ENCODE assay signal across 10 cellular contexts in genomic region chr12:109946913-109947312, GRCh38. TPM values are rescaled to one million over a fixed set of nuclear protein-coding genes. Genes with fewer than 3 reads are reported as not detected.
DNase-seq lines count a peak whose midpoint lies in the region; ATAC-seq and TF ChIP-seq lines count a peak whose summit lies in the region.
"Had no signal": no experiment of that assay in that cellular context is flagged by ENCODE, and none has a peak within 500 bp of the region (broad histone marks: within the 10 kb centered on the region; RNA-seq: fewer than 3 reads in every experiment).

No MANE protein-coding gene starts in this region.

- no peak overlapping the region for H3K4me3 ChIP-seq in CD8-positive, alpha-beta T cell (ENCODE audit: low read depth, low read length)
- H3K4me3 ChIP-seq: adrenal gland had no signal

- H3K27ac Mint-ChIP-seq in CD8-positive, alpha-beta T cell, result peak overlapping the region; percentile 85
- H3K27ac Mint-ChIP-seq in activated CD4-positive, alpha-beta memory T cell treated with anti-CD3 and anti-CD28 coated beads for 36 hours, result no peak overlapping the region
- peak overlapping the region; percentile 91 for H3K27ac Mint-ChIP-seq in progenitor cell of endocrine pancreas

- H3K27me3 ChIP-seq in CD8-positive, alpha-beta T cell (ENCODE audit: insufficient read depth, low read length), result no peaks in the 10 kb centered on the region
- H3K27me3 ChIP-seq: adrenal gland had no signal

- H3K9me3 ChIP-seq in CD8-positive, alpha-beta T cell (ENCODE audit: low read length), result no peaks in the 10 kb centered on the region
- H3K9me3 ChIP-seq: adrenal gland had no signal

- DNase-seq in CD8-positive, alpha-beta T cell, result no peak
- peak; percentile 6 for DNase-seq in activated CD4-positive, alpha-beta memory T cell treated with anti-CD3 and anti-CD28 coated beads for 36 hours
- DNase-seq in fibroblast of peridontal ligament (ENCODE audit: extremely low read depth) (peak; percentile 33), progenitor cell of endocrine pancreas (ENCODE audit: low spot score, unreplicated experiment) (no peak), SHP77 (lab: John Stamatoyannopoulos, UW) (no peak)
- DNase-seq in NK-92 treated with Interleukin-12 subunit alpha and Interleukin-12 subunit beta, amount 100 ng/mL, for 24 hours (lab: John Stamatoyannopoulos, UW), result no peak
- DNase-seq in stimulated activated CD4-positive, alpha-beta T cell treated with anti-CD3 and anti-CD28 coated beads, Interleukin-2, amount 100 ng/mL, for 48 hours, result no peak
- DNase-seq: DMS53 had no signal

- no peak for TF ChIP-seq CTCF in CD8-positive, alpha-beta T cell (IDR thresholded peaks at IDR 0.05)
- no peak for TF ChIP-seq CTCF in progenitor cell of endocrine pancreas (IDR thresholded peaks at IDR 0.05; ENCODE audit: unreplicated experiment)

- H3K4me1 ChIP-seq in CD8-positive, alpha-beta T cell (ENCODE audit: insufficient read depth, low read length), result peaks cover 11% of the 10 kb centered on the region

- no peaks in the 10 kb centered on the region for H3K9me3 Mint-ChIP-seq in CD8-positive, alpha-beta T cell
- no peaks in the 10 kb centered on the region for H3K9me3 Mint-ChIP-seq in activated CD4-positive, alpha-beta memory T cell treated with anti-CD3 and anti-CD28 coated beads for 36 hours
- H3K9me3 Mint-ChIP-seq in progenitor cell of endocrine pancreas (ENCODE audit: low read depth), result no peaks in the 10 kb centered on the region

- H3K36me3 ChIP-seq in CD8-positive, alpha-beta T cell (ENCODE audit: insufficient read depth, low read length), result peaks cover 21% of the 10 kb centered on the region

- POLR2A ChIA-PET in CD8-positive, alpha-beta T cell (lab: Charles Lee), result no interaction called here
- POLR2A ChIA-PET in activated CD4-positive, alpha-beta memory T cell treated with anti-CD3 and anti-CD28 coated beads for 36 hours (lab: Charles Lee), result no interaction called here

- no peak overlapping the region for H3K27ac ChIP-seq in CD8-positive, alpha-beta T cell (ENCODE audit: low read depth, low read length)

- no peak for ATAC-seq in CD8-positive, alpha-beta T cell
- no peak for ATAC-seq in HG03175 (IDR thresholded peaks at IDR 0.05; ENCODE audit: unreplicated experiment)

- peaks cover 25% of the 10 kb centered on the region for H3K4me1 Mint-ChIP-seq in CD8-positive, alpha-beta T cell (ENCODE audit: low read depth)
- peaks cover 27% of the 10 kb centered on the region for H3K4me1 Mint-ChIP-seq in activated CD4-positive, alpha-beta memory T cell treated with anti-CD3 and anti-CD28 coated beads for 36 hours (ENCODE audit: low read depth)
- H3K4me1 Mint-ChIP-seq in progenitor cell of endocrine pancreas (ENCODE audit: low read depth), result peaks cover 32% of the 10 kb centered on the region

- H3K4me3 Mint-ChIP-seq in CD8-positive, alpha-beta T cell, result no peak overlapping the region
- no peak overlapping the region for H3K4me3 Mint-ChIP-seq in activated CD4-positive, alpha-beta memory T cell treated with anti-CD3 and anti-CD28 coated beads for 36 hours
- H3K4me3 Mint-ChIP-seq in progenitor cell of endocrine pancreas (ENCODE audit: low read depth), result peak overlapping the region; percentile 24

- peaks cover 68% of the 10 kb centered on the region for H3K36me3 Mint-ChIP-seq in CD8-positive, alpha-beta T cell
- peaks cover 36% of the 10 kb centered on the region for H3K36me3 Mint-ChIP-seq in activated CD4-positive, alpha-beta memory T cell treated with anti-CD3 and anti-CD28 coated beads for 36 hours
- peaks cover 17% of the 10 kb centered on the region for H3K36me3 Mint-ChIP-seq in progenitor cell of endocrine pancreas (ENCODE audit: insufficient read depth)

- intact Hi-C loops in CD8-positive, alpha-beta T cell (cut with DNase I, micrococcal nuclease), result no loop called here
- intact Hi-C loops in activated CD4-positive, alpha-beta memory T cell treated with anti-CD3 and anti-CD28 coated beads for 36 hours (cut with micrococcal nuclease), result no loop called here

- CTCF ChIA-PET in CD8-positive, alpha-beta T cell (lab: Charles Lee), result interaction anchor here (0.6 to 0.9 kb wide), 2 partner anchors 35 to 93 kb away, joined by 3 to 4 read pairs; no protein-coding TSS in a partner anchor
- CTCF ChIA-PET in activated CD4-positive, alpha-beta memory T cell treated with anti-CD3 and anti-CD28 coated beads for 36 hours (lab: Charles Lee), result interaction anchor here (1.4 to 1.7 kb wide), 2 partner anchors 21 to 102 kb away, joined by 4 read pairs; no protein-coding TSS in a partner anchor

- no peaks in the 10 kb centered on the region for H3K27me3 Mint-ChIP-seq in CD8-positive, alpha-beta T cell (ENCODE audit: low read depth)
- no peaks in the 10 kb centered on the region for H3K27me3 Mint-ChIP-seq in activated CD4-positive, alpha-beta memory T cell treated with anti-CD3 and anti-CD28 coated beads for 36 hours
- no peaks in the 10 kb centered on the region for H3K27me3 Mint-ChIP-seq in progenitor cell of endocrine pancreas

RNA-seq across cellular contexts. Expression of gene TCHP, which starts 46.8 kb away (rescaled TPM):
- total RNA-seq in CD8-positive, alpha-beta T cell, result 10 to 100 TPM; 11.4 to 15.7 TPM
- 10 to 100 TPM; 21.2 to 21.3 TPM for total RNA-seq in activated CD4-positive, alpha-beta memory T cell treated with anti-CD3 and anti-CD28 coated beads for 36 hours
- 19.3 and 20.6 TPM in 2 replicates for total RNA-seq in progenitor cell of endocrine pancreas

RNA-seq across cellular contexts. Expression of gene GIT2, which starts 49.3 kb away (rescaled TPM):
- 10 to 100 TPM; 47.6 to 57.9 TPM for total RNA-seq in CD8-positive, alpha-beta T cell
- total RNA-seq in activated CD4-positive, alpha-beta memory T cell treated with anti-CD3 and anti-CD28 coated beads for 36 hours, result 10 to 100 TPM; 52.1 to 56.7 TPM
- 37.5 and 40.7 TPM in 2 replicates for total RNA-seq in progenitor cell of endocrine pancreas

RNA-seq across cellular contexts. Expression of gene ANKRD13A, which starts 52.3 kb away (rescaled TPM):
- 10 to 100 TPM; 38.8 to 41.7 TPM for total RNA-seq in CD8-positive, alpha-beta T cell
- total RNA-seq in activated CD4-positive, alpha-beta memory T cell treated with anti-CD3 and anti-CD28 coated beads for 36 hours, result 10 to 100 TPM; 45.0 to 46.6 TPM
- 36.0 and 38.0 TPM in 2 replicates for total RNA-seq in progenitor cell of endocrine pancreas

Comparison
In these comparisons a context has a peak if more than half of its experiments do, and no peak if none do; other contexts are left out.
1. DNase-seq: peak in activated CD4-positive, alpha-beta memory T cell treated with anti-CD3 and anti-CD28 coated beads for 36 hours (single experiment) and fibroblast of peridontal ligament (single experiment); none in CD8-positive, alpha-beta T cell (0 of 7), progenitor cell of endocrine pancreas (single experiment), NK-92 treated with Interleukin-12 subunit alpha and Interleukin-12 subunit beta, amount 100 ng/mL, for 24 hours (single experiment), stimulated activated CD4-positive, alpha-beta T cell treated with anti-CD3 and anti-CD28 coated beads, Interleukin-2, amount 100 ng/mL, for 48 hours (0 of 2) and SHP77 (0 of 2).